Comparison of ENCODE assay signal across 18 cellular contexts in the genomic region with DNA sequence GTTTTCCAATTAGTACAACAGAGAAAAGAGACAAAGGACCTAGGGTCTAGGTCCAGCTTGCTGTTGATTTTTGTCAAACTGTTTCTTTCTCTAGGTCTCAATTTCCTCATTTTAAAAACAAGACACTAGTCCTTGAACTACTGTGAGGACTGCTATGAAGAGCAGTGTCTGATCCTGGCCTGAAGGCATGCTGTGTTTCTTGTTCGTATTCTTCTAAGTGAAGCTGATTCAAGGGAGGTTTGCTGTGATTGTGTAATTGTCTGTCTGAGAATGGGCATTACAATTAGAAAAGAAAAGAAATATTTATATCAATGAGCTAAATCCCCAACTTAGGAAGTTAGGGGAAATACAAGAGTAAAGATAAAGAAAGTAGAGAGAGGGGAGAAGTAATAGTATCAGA.
DNase-seq lines count a peak whose midpoint lies in the region; ATAC-seq lines count a peak whose summit lies in the region.
"Had no signal": no experiment of that assay in that cellular context is flagged by ENCODE, and none has a peak within 500 bp of the region (broad histone marks: within the 10 kb centered on the region; RNA-seq: fewer than 3 reads in every experiment).

No MANE protein-coding gene starts in this region.

- ATAC-seq in activated T-cell treated with anti-CD3 and anti-CD28 coated beads, Interleukin-2, amount 50 U/mL, for 72 hours (replicated peaks in 1 of 2), result no peak
- no peak for ATAC-seq in GM19023 (IDR thresholded peaks at IDR 0.05; ENCODE audit: unreplicated experiment)
- ATAC-seq: GM12878, Right ventricle myocardium inferior had no signal

- H3K36me3 Mint-ChIP-seq in activated T-cell treated with anti-CD3 and anti-CD28 coated beads, Interleukin-2, amount 50 U/mL, for 72 hours (ENCODE audit: insufficient read depth in 2 of 2), result peaks cover 4 to 12% of the 10 kb centered on the region in 2 donors
- H3K36me3 Mint-ChIP-seq in activated T-cell treated with anti-CD3 and anti-CD28 coated beads, Interleukin-2, amount 50 U/mL, for 24 hours (ENCODE audit: low read depth), result no peaks in the 10 kb centered on the region
- peaks cover 10% of the 10 kb centered on the region for H3K36me3 Mint-ChIP-seq in activated CD4-positive, alpha-beta memory T cell treated with anti-CD3 and anti-CD28 coated beads for 36 hours

- peaks cover 4 to 9% of the 10 kb centered on the region in 2 donors for H3K9me3 Mint-ChIP-seq in activated T-cell treated with anti-CD3 and anti-CD28 coated beads, Interleukin-2, amount 50 U/mL, for 72 hours
- H3K9me3 Mint-ChIP-seq in activated T-cell treated with anti-CD3 and anti-CD28 coated beads, Interleukin-2, amount 50 U/mL, for 24 hours, result peaks cover 13% of the 10 kb centered on the region
- H3K9me3 Mint-ChIP-seq in activated CD4-positive, alpha-beta memory T cell treated with anti-CD3 and anti-CD28 coated beads for 36 hours, result peaks cover 19% of the 10 kb centered on the region
- H3K9me3 Mint-ChIP-seq: GM23338 had no signal

- no peaks in the 10 kb centered on the region for H3K27me3 Mint-ChIP-seq in activated T-cell treated with anti-CD3 and anti-CD28 coated beads, Interleukin-2, amount 50 U/mL, for 72 hours (ENCODE audit: low read depth)
- no peaks in the 10 kb centered on the region for H3K27me3 Mint-ChIP-seq in activated T-cell treated with anti-CD3 and anti-CD28 coated beads, Interleukin-2, amount 50 U/mL, for 24 hours
- H3K27me3 Mint-ChIP-seq in activated CD4-positive, alpha-beta memory T cell treated with anti-CD3 and anti-CD28 coated beads for 36 hours, result no peaks in the 10 kb centered on the region
- H3K27me3 Mint-ChIP-seq: CD4-positive, alpha-beta T cell had no signal

- peak overlapping the region; percentile 43 for H3K27ac Mint-ChIP-seq in activated T-cell treated with anti-CD3 and anti-CD28 coated beads, Interleukin-2, amount 50 U/mL, for 72 hours
- no peak overlapping the region for H3K27ac Mint-ChIP-seq in activated T-cell treated with anti-CD3 and anti-CD28 coated beads, Interleukin-2, amount 50 U/mL, for 24 hours
- no peak overlapping the region for H3K27ac Mint-ChIP-seq in activated CD4-positive, alpha-beta memory T cell treated with anti-CD3 and anti-CD28 coated beads for 36 hours
- H3K27ac Mint-ChIP-seq: CD4-positive, alpha-beta T cell; GM23338 had no signal

- H3K4me1 Mint-ChIP-seq in activated T-cell treated with anti-CD3 and anti-CD28 coated beads, Interleukin-2, amount 50 U/mL, for 72 hours (ENCODE audit: low read depth), result peaks cover 38% of the 10 kb centered on the region
- peaks cover 33% of the 10 kb centered on the region for H3K4me1 Mint-ChIP-seq in activated T-cell treated with anti-CD3 and anti-CD28 coated beads, Interleukin-2, amount 50 U/mL, for 24 hours (ENCODE audit: low read depth)
- peaks cover 39% of the 10 kb centered on the region for H3K4me1 Mint-ChIP-seq in activated CD4-positive, alpha-beta memory T cell treated with anti-CD3 and anti-CD28 coated beads for 36 hours (ENCODE audit: low read depth)

- no peaks in the 10 kb centered on the region for H3K9me3 ChIP-seq in SK-N-MC (ENCODE audit: low read depth, low read length)

- no peak overlapping the region for H3K4me3 Mint-ChIP-seq in activated T-cell treated with anti-CD3 and anti-CD28 coated beads, Interleukin-2, amount 50 U/mL, for 72 hours
- no peak overlapping the region for H3K4me3 Mint-ChIP-seq in activated T-cell treated with anti-CD3 and anti-CD28 coated beads, Interleukin-2, amount 50 U/mL, for 24 hours
- no peak overlapping the region for H3K4me3 Mint-ChIP-seq in activated CD4-positive, alpha-beta memory T cell treated with anti-CD3 and anti-CD28 coated beads for 36 hours
- H3K4me3 Mint-ChIP-seq: CD4-positive, alpha-beta T cell; GM23338 had no signal

- DNase-seq in activated T-cell treated with anti-CD3 and anti-CD28 coated beads, Interleukin-2, amount 50 U/mL, for 72 hours, result no peak
- DNase-seq in activated T-cell treated with anti-CD3 and anti-CD28 coated beads, Interleukin-2, amount 50 U/mL, for 24 hours, result no peak
- DNase-seq in SK-N-MC (ENCODE audit: low read depth, low spot score) (peak; percentile 20), iris pigment epithelial cell (ENCODE audit: low read depth) (peak; percentile 29)
- no peak for DNase-seq in activated CD8-positive, alpha-beta memory T cell treated with anti-CD3 and anti-CD28 coated beads, Interleukin-2, amount 50 U/mL, for 4 hours
- no peak for DNase-seq in activated CD4-positive, alpha-beta memory T cell treated with anti-CD3 and anti-CD28 coated beads for 36 hours
- DNase-seq: Caco-2; CD4-positive, alpha-beta T cell; DMS153; HCEC 1CT; NCI-H1105 treated with DMSO at 0.1 percent for 48 hours; NCI-H1694; NCI-H2081 treated with DMSO at 0.1 percent for 48 hours; NCI-H446 treated with DMSO at 0.1 percent for 48 hours had no signal

- H3K36me3 ChIP-seq in SK-N-MC (ENCODE audit: insufficient read depth, low read length), result no peaks in the 10 kb centered on the region

- no peak overlapping the region for H3K27ac ChIP-seq in SK-N-MC

- CTCF ChIA-PET in activated CD4-positive, alpha-beta memory T cell treated with anti-CD3 and anti-CD28 coated beads for 36 hours (lab: Charles Lee), result interaction anchor here (1.4 kb wide), 1 partner anchor 109 kb away, joined by 5 read pairs; no protein-coding TSS in a partner anchor

- peak overlapping the region; percentile 30 for H3K9ac ChIP-seq in SK-N-MC (ENCODE audit: insufficient read length)

- intact Hi-C loops in activated CD4-positive, alpha-beta memory T cell treated with anti-CD3 and anti-CD28 coated beads for 36 hours (cut with micrococcal nuclease), result loop anchor here (5.0 kb wide), 2 partner anchors 226 to 316 kb away; no protein-coding TSS in a partner anchor

- peak overlapping the region; percentile 24; the same call in 1 of the 2 replicates for H3K4me3 ChIP-seq in SK-N-MC
- H3K4me3 ChIP-seq: GM12878, GM23338 had no signal

- POLR2A ChIA-PET in activated CD4-positive, alpha-beta memory T cell treated with anti-CD3 and anti-CD28 coated beads for 36 hours (lab: Charles Lee), result no interaction called here

Comparison
In these comparisons a context has a peak if more than half of its experiments do, and no peak if none do; other contexts are left out.
1. DNase-seq: peak in SK-N-MC (single experiment) and iris pigment epithelial cell (single experiment); none in activated T-cell treated with anti-CD3 and anti-CD28 coated beads, Interleukin-2, amount 50 U/mL, for 72 hours (0 of 2), activated T-cell treated with anti-CD3 and anti-CD28 coated beads, Interleukin-2, amount 50 U/mL, for 24 hours (single experiment), activated CD8-positive, alpha-beta memory T cell treated with anti-CD3 and anti-CD28 coated beads, Interleukin-2, amount 50 U/mL, for 4 hours (single experiment) and activated CD4-positive, alpha-beta memory T cell treated with anti-CD3 and anti-CD28 coated beads for 36 hours (single experiment).